ENCODE assay signal across 13 cellular contexts in the genomic region with DNA sequence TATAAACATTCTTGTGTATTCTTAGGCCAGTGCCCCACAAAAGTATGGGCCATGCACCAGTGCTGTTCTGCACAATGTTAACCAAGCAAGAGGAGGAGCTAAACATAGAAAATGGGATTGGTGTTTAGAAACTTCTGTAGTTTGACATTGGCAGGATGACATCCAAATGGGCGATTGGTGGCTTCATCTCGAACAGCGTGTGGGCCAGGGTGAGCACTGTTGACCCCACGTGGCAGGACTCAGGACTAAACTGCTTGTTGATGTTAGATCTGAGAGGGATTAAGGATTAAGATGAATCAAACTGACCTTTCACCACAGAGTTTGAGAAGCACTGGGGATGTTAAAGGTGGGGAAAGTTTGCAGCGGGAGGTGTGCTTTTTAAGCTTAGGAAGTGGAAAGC. TPM values are rescaled to one million over a fixed set of nuclear protein-coding genes. Genes with fewer than 3 reads are reported as not detected.
A peak's percentile ranks its signal among the peaks of the same experiment; 100 is the strongest.
DNase-seq lines count a peak whose midpoint lies in the region; ATAC-seq and TF ChIP-seq lines count a peak whose summit lies in the region.
"Had no signal": no experiment of that assay in that cellular context is flagged by ENCODE, and none has a peak within 500 bp of the region (broad histone marks: within the 10 kb centered on the region; RNA-seq: fewer than 3 reads in every experiment).

No MANE protein-coding gene starts in this region.

- no peak for ATAC-seq in CD4-positive, alpha-beta T cell (ENCODE audit: poor library complexity)
- ATAC-seq in HG02870 (IDR thresholded peaks at IDR 0.05; ENCODE audit: unreplicated experiment) (no peak), aorta (ENCODE audit: low FRiP score) (no peak)

- H3K4me2 ChIP-seq in neural progenitor cell, result no peak overlapping the region

- peaks cover 7% of the 10 kb centered on the region for H3K36me3 Mint-ChIP-seq in CD4-positive, alpha-beta T cell (ENCODE audit: low read depth)
- peaks cover 54% of the 10 kb centered on the region for H3K36me3 Mint-ChIP-seq in dendritic cell treated with granulocyte-macrophage colony-stimulating factor and Interleukin-4, amounts not matched to agents 40 ng/mL and 50 ng/mL, for 4 days (ENCODE audit: low read depth)
- H3K36me3 Mint-ChIP-seq in neural progenitor cell, result peaks cover 7% of the 10 kb centered on the region

- no peak overlapping the region for H3K9ac ChIP-seq in neural progenitor cell

- H3K36me3 ChIP-seq in neural progenitor cell (no peaks in the 10 kb centered on the region), aorta (ENCODE audit: control insufficient read depth in 1 of 2, insufficient read depth in 2 of 2, low read length in 1 of 2) (no peaks in the 10 kb centered on the region)

- no peak for DNase-seq in CD4-positive, alpha-beta T cell
- peak; percentile 49 for DNase-seq in NCI-H82 (lab: John Stamatoyannopoulos, UW)
- no peak for DNase-seq in neural progenitor cell (ENCODE audit: low spot score)
- no peak for DNase-seq in middle frontal gyrus (ENCODE audit: extremely low spot score, low spot score)
- no peak for DNase-seq in aorta
- DNase-seq in T1000 (lab: John Stamatoyannopoulos, UW), result no peak
- DNase-seq: activated B cell treated with CpG ODN at 0.5 μM for 24 hours; NCI-H1092 treated with DMSO at 0.1 percent for 48 hours; NCI-H510A treated with DMSO at 0.1 percent for 48 hours; stimulated activated CD4-positive, alpha-beta T cell treated with anti-CD3 and anti-CD28 coated beads, Interleukin-2, amount 100 ng/mL, for 48 hours had no signal

- 90 to 92% methylated on average over 5 of the region's 5 CpGs for WGBS in aorta, 2 donors

- H2AFZ ChIP-seq in neural progenitor cell (replicated peaks), result no peak overlapping the region

- POLR2A ChIA-PET in CD4-positive, alpha-beta T cell (lab: Charles Lee), result interaction anchor here (1.7 kb wide), 1 partner anchor 26 kb away, joined by 4 read pairs; no protein-coding TSS in a partner anchor

- H3K27me3 Mint-ChIP-seq in CD4-positive, alpha-beta T cell, result no peaks in the 10 kb centered on the region
- no peaks in the 10 kb centered on the region for H3K27me3 Mint-ChIP-seq in dendritic cell treated with granulocyte-macrophage colony-stimulating factor and Interleukin-4, amounts not matched to agents 40 ng/mL and 50 ng/mL, for 4 days
- peaks cover 2% of the 10 kb centered on the region for H3K27me3 Mint-ChIP-seq in neural progenitor cell (ENCODE audit: insufficient read depth, low read depth)
- H3K27me3 Mint-ChIP-seq: activated B cell treated with CpG ODN at 0.5 μM for 24 hours; stimulated activated naive CD8-positive, alpha-beta T cell treated with anti-CD3 and anti-CD28 coated beads, Interleukin-15, Interleukin-2, amounts not matched to agents 100 ng/mL and 50 ng/mL, for 24 hours had no signal

- no peaks in the 10 kb centered on the region for H3K9me3 ChIP-seq in CD4-positive, alpha-beta T cell (ENCODE audit: control insufficient read depth, low read length)
- H3K9me3 ChIP-seq in neural progenitor cell (ENCODE audit: low read depth) (no peaks in the 10 kb centered on the region), aorta (ENCODE audit: control insufficient read depth, low read length) (no peaks in the 10 kb centered on the region)

- H3K4me3 ChIP-seq in neural progenitor cell (no peak overlapping the region), aorta (ENCODE audit: low read length in 2 of 2) (no peak overlapping the region)

- TF ChIP-seq CTCF in CD4-positive, alpha-beta T cell (IDR thresholded peaks at IDR 0.05), result no peak
- no peak for TF ChIP-seq CTCF in neural progenitor cell (IDR thresholded peaks at IDR 0.05)

- CTCF ChIA-PET in CD4-positive, alpha-beta T cell (lab: Charles Lee), result no interaction called here

- intact Hi-C loops in CD4-positive, alpha-beta T cell (cut with DNase I, micrococcal nuclease), result no loop called here
- intact Hi-C loops in dendritic cell treated with granulocyte-macrophage colony-stimulating factor and Interleukin-4, amounts not matched to agents 40 ng/mL and 50 ng/mL, for 4 days (cut with micrococcal nuclease), result no loop called here
- intact Hi-C loops in aorta (cut with DNase I), result loop anchor here in 1 of 2 donors (10.0 kb wide), 1 partner anchor 62 kb away; no protein-coding TSS in a partner anchor

- no peaks in the 10 kb centered on the region for H3K9me3 Mint-ChIP-seq in CD4-positive, alpha-beta T cell
- H3K9me3 Mint-ChIP-seq in dendritic cell treated with granulocyte-macrophage colony-stimulating factor and Interleukin-4, amounts not matched to agents 40 ng/mL and 50 ng/mL, for 4 days, result no peaks in the 10 kb centered on the region
- peaks cover 3% of the 10 kb centered on the region for H3K9me3 Mint-ChIP-seq in neural progenitor cell
- H3K9me3 Mint-ChIP-seq: activated B cell treated with CpG ODN at 0.5 μM for 24 hours; stimulated activated naive CD8-positive, alpha-beta T cell treated with anti-CD3 and anti-CD28 coated beads, Interleukin-15, Interleukin-2, amounts not matched to agents 100 ng/mL and 50 ng/mL, for 24 hours had no signal

- peaks cover 14% of the 10 kb centered on the region for H3F3A ChIP-seq in neural progenitor cell (ENCODE audit: low read depth)

- no peak overlapping the region for H3K4me3 Mint-ChIP-seq in CD4-positive, alpha-beta T cell
- H3K4me3 Mint-ChIP-seq in dendritic cell treated with granulocyte-macrophage colony-stimulating factor and Interleukin-4, amounts not matched to agents 40 ng/mL and 50 ng/mL, for 4 days, result no peak overlapping the region
- no peak overlapping the region for H3K4me3 Mint-ChIP-seq in neural progenitor cell
- H3K4me3 Mint-ChIP-seq: activated B cell treated with CpG ODN at 0.5 μM for 24 hours; stimulated activated naive CD8-positive, alpha-beta T cell treated with anti-CD3 and anti-CD28 coated beads, Interleukin-15, Interleukin-2, amounts not matched to agents 100 ng/mL and 50 ng/mL, for 24 hours had no signal

- H3K4me1 ChIP-seq in neural progenitor cell (peaks cover 45% of the 10 kb centered on the region), aorta (ENCODE audit: control insufficient read depth in 1 of 2, insufficient read depth in 2 of 2, low read length in 2 of 2) (no peaks in the 10 kb centered on the region)

- H4K20me1 ChIP-seq in neural progenitor cell (ENCODE audit: low read depth), result peaks cover 62% of the 10 kb centered on the region

- peaks cover 65% of the 10 kb centered on the region for H3K4me1 Mint-ChIP-seq in CD4-positive, alpha-beta T cell (ENCODE audit: low read depth)
- H3K4me1 Mint-ChIP-seq in dendritic cell treated with granulocyte-macrophage colony-stimulating factor and Interleukin-4, amounts not matched to agents 40 ng/mL and 50 ng/mL, for 4 days (ENCODE audit: low read depth), result peaks cover 91% of the 10 kb centered on the region
- H3K4me1 Mint-ChIP-seq in neural progenitor cell, result peaks cover 55% of the 10 kb centered on the region

- H3K79me2 ChIP-seq in neural progenitor cell (ENCODE audit: low read depth), result peaks cover 93% of the 10 kb centered on the region

- no peak overlapping the region for H3K27ac ChIP-seq in CD4-positive, alpha-beta T cell (ENCODE audit: low read depth, low read length)
- H3K27ac ChIP-seq in neural progenitor cell (no peak overlapping the region), aorta (ENCODE audit: low read depth in 1 of 2, low read length in 2 of 2) (no peak overlapping the region)

- no peaks in the 10 kb centered on the region for H3K27me3 ChIP-seq in CD4-positive, alpha-beta T cell (ENCODE audit: control insufficient read depth, insufficient read depth, low read length)
- no peaks in the 10 kb centered on the region for H3K27me3 ChIP-seq in neural progenitor cell
- no peaks in the 10 kb centered on the region for H3K27me3 ChIP-seq in aorta (ENCODE audit: control insufficient read depth in 1 of 2, insufficient read depth in 2 of 2, low read length in 1 of 2)

- peak overlapping the region; percentile 76 for H3K27ac Mint-ChIP-seq in CD4-positive, alpha-beta T cell
- peak overlapping the region; percentile 88 for H3K27ac Mint-ChIP-seq in dendritic cell treated with granulocyte-macrophage colony-stimulating factor and Interleukin-4, amounts not matched to agents 40 ng/mL and 50 ng/mL, for 4 days
- H3K27ac Mint-ChIP-seq in neural progenitor cell, result peak overlapping the region; percentile 30
- H3K27ac Mint-ChIP-seq: stimulated activated naive CD8-positive, alpha-beta T cell treated with anti-CD3 and anti-CD28 coated beads, Interleukin-15, Interleukin-2, amounts not matched to agents 100 ng/mL and 50 ng/mL, for 24 hours had no signal

RNA-seq across cellular contexts. Expression of a gene that starts 31.9 kb away (rescaled TPM):
- total RNA-seq in CD4-positive, alpha-beta T cell, result 1 to 10 TPM; 6.5 to 7.7 TPM
- total RNA-seq in neural progenitor cell (ENCODE audit: low replicate concordance) (14.9 and 29.6 TPM in 2 replicates), aorta (10 to 100 TPM; 12.0 to 17.9 TPM)
- 1 to 10 TPM; 4.3 to 9.0 TPM for polyA plus RNA-seq in aorta

Comparison
In these comparisons a context has a peak if more than half of its experiments do, and no peak if none do; other contexts are left out.
1. H3K27ac Mint-ChIP-seq: peak in every context shown above with its lines; median percentile 88 in dendritic cell treated with granulocyte-macrophage colony-stimulating factor and Interleukin-4, amounts not matched to agents 40 ng/mL and 50 ng/mL, for 4 days; 76 in CD4-positive, alpha-beta T cell; 30 in neural progenitor cell.